ENCODE assay signal across 1 cellular context in the genomic region with DNA sequence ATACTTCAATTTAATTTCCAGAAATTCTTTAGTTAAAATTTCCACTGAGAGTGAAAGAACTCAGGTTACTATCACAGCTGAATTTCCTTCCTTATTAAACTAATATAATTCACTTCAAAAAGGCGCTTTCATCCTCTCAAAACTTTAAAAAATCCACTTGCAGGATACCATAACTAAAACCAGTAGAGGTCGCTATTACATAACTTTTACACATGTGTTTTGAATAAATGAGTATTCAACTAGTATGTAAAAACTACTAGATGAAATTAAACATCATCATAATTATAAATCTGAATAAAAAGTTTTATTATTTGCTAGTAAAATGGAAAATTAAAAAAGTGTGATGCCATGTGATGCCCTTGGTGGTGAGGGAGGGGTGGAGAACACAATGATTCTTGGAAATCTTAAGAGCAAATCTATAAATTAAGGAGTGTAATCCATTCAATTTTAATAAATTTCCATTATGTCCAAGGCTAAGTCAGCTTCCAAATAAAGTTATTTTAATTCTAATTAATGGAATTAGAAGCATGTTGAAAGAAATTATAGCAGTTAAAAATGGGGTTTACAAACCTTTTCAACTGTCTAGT.
TF ChIP-seq lines count a peak whose summit lies in the region.

No MANE protein-coding gene starts in this region.

TF ChIP-seq in HCT116, 20 proteins besides CTCF, POLR2A, EP300 and RAD21 (continued from another document):
- TF ChIP-seq, protein P1, sequence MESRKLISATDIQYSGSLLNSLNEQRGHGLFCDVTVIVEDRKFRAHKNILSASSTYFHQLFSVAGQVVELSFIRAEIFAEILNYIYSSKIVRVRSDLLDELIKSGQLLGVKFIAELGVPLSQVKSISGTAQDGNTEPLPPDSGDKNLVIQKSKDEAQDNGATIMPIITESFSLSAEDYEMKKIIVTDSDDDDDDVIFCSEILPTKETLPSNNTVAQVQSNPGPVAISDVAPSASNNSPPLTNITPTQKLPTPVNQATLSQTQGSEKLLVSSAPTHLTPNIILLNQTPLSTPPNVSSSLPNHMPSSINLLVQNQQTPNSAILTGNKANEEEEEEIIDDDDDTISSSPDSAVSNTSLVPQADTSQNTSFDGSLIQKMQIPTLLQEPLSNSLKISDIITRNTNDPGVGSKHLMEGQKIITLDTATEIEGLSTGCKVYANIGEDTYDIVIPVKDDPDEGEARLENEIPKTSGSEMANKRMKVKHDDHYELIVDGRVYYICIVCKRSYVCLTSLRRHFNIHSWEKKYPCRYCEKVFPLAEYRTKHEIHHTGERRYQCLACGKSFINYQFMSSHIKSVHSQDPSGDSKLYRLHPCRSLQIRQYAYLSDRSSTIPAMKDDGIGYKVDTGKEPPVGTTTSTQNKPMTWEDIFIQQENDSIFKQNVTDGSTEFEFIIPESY (IDR thresholded peaks at IDR 0.05; ENCODE audit: extremely low read depth, insufficient replicate concordance, low read length): no peak
- no peak for TF ChIP-seq YY1 (IDR thresholded peaks at IDR 0.05; ENCODE audit: extremely low read depth, insufficient replicate concordance, low read depth, low read length)
- no peak for TF ChIP-seq FOSL1 (IDR thresholded peaks at IDR 0.05; ENCODE audit: low read depth)
- TF ChIP-seq, protein P2, sequence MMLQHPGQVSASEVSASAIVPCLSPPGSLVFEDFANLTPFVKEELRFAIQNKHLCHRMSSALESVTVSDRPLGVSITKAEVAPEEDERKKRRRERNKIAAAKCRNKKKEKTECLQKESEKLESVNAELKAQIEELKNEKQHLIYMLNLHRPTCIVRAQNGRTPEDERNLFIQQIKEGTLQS (IDR thresholded peaks at IDR 0.05): no peak
- TF ChIP-seq POLR2AphosphoS5 (IDR thresholded peaks at IDR 0.05; ENCODE audit: low read depth, low read length): no peak
- no peak for TF ChIP-seq SIN3A (IDR thresholded peaks at IDR 0.05; ENCODE audit: low read depth)
